1 cellular context compared by ENCODE assay signal in the genomic region with DNA sequence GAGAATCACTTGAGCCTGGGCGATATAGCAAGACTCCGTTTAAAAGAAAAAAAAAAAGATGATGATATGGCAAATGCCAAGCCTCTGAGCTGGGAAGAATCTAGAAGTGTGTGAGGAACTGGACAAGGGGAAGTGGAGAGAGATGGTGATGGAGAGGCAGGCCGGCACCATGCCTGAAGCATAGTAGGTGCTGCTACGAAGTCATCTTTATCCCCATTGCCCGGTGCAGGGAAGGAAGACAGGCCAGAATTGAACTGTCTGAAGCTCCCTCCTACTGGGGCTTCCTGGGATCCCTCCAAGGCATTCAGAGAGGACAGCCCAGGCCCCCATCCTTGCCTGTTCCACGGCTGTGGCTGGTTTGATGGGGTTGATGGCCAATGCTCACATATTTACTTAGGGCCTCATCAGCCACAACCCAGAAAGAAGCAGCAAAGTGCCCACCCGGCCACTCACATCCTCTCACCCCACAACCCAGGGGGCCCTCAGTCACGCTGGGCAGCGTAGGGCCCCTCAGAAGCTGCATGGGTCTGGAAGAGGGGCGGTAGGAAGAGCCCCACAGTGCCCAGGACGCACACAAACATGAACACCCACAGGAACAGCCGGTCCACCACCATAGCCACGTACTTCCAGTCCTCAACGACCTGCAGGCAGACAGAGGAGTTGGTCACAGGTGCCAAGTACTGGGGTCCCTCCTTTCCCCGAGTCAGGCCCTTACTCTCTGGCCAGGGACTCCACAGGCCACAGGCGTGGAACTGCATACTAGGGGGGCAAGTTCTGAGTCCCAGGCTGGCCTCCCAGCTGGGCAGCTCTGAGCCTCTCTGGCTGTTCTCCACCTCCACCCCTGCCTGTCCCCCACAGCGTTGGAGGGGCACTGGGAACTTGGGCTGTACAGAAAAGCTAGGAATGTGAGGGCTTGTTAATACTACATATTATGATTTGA.
TF ChIP-seq lines count a peak whose summit lies in the region.

No MANE protein-coding gene starts in this region.

TF ChIP-seq in K562, 482 proteins besides CTCF, POLR2A, EP300 and RAD21:
- TF ChIP-seq ATF7 (IDR thresholded peaks at IDR 0.05) (no peak), CREM (IDR thresholded peaks at IDR 0.05; ENCODE audit: low read depth) (no peak), SFPQ (IDR thresholded peaks at IDR 0.05; ENCODE audit: low read depth, low read length) (no peak), SPI1 (IDR thresholded peaks at IDR 0.05; ENCODE audit: borderline replicate concordance, low read depth, low read length) (peak; percentile 11; the same call in 1 of the 2 replicates), RCOR1 (IDR thresholded peaks at IDR 0.05; ENCODE audit: borderline replicate concordance in 1 of 2, low read depth in 2 of 2, low read length in 2 of 2) (no peak), SRSF3 (IDR thresholded peaks at IDR 0.05; ENCODE audit: insufficient read depth, low read length) (no peak), XRCC5 (IDR thresholded peaks at IDR 0.05; ENCODE audit: low read depth, low read length) (no peak), MAZ (CRISPR knock-in tag; conservative IDR thresholded peaks at IDR 0.05 in 1 of 2, IDR thresholded peaks at IDR 0.05 in 1 of 2) (no peak), PRPF4 (IDR thresholded peaks at IDR 0.05; ENCODE audit: insufficient read depth, low read depth, low read length, poor library complexity, severe bottlenecking) (no peak), SMARCA5 (IDR thresholded peaks at IDR 0.05) (no peak), ATF1 (CRISPR knock-in tag; IDR thresholded peaks at IDR 0.05) (no peak), ATF1 (tag; IDR thresholded peaks at IDR 0.05) (no peak), NR0B1 (IDR thresholded peaks at IDR 0.05; ENCODE audit: partially characterized antibody) (no peak), CCNT2 (IDR thresholded peaks at IDR 0.05; ENCODE audit: borderline replicate concordance, extremely low read depth, insufficient read length, low read depth, low read length) (no peak), L3MBTL2 (IDR thresholded peaks at IDR 0.05) (no peak), ZKSCAN1 (IDR thresholded peaks at IDR 0.05; ENCODE audit: low read depth, low read length) (0 out of 2 replicates have a peak, but pooled peaks have one; percentile 25)
- TF ChIP-seq, protein P1, sequence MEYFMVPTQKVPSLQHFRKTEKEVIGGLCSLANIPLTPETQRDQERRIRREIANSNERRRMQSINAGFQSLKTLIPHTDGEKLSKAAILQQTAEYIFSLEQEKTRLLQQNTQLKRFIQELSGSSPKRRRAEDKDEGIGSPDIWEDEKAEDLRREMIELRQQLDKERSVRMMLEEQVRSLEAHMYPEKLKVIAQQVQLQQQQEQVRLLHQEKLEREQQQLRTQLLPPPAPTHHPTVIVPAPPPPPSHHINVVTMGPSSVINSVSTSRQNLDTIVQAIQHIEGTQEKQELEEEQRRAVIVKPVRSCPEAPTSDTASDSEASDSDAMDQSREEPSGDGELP (CRISPR knock-in tag; IDR thresholded peaks at IDR 0.05; ENCODE audit: borderline replicate concordance): no peak
TF ChIP-seq in K562: peak in this region for 2.
